Comparison of ENCODE assay signal across 29 cellular contexts in genomic region chr14:101026341-101026740, GRCh38.
"Had no signal": no experiment of that assay in that cellular context is flagged by ENCODE, and none has a peak within 500 bp of the region (broad histone marks: within the 10 kb centered on the region; RNA-seq: fewer than 3 reads in every experiment).

No MANE protein-coding gene starts in this region.

- H3K9me3 ChIP-seq: esophagus squamous epithelium, heart right ventricle, neutrophil, pancreas, prostate gland, stomach, testis, tibial artery had no signal

- H3K4me3 Mint-ChIP-seq: effector memory CD8-positive, alpha-beta T cell; memory B cell; natural killer cell; neural crest cell; stimulated activated effector memory CD8-positive, alpha-beta T cell treated with anti-CD3 and anti-CD28 coated beads, Interleukin-12 subunit alpha, Interleukin-12 subunit beta, amount 100 ng/mL, for 72 hours; type B pancreatic cell had no signal

- DNase-seq: cortex of kidney; effector memory CD8-positive, alpha-beta T cell; erythroblast; esophagus squamous epithelium; foreskin melanocyte; glutamatergic neuron; heart right ventricle; hippocampal formation; natural killer cell; right cardiac atrium; stimulated activated CD4-positive, alpha-beta T cell treated with anti-CD3 and anti-CD28 coated beads, Interleukin-2, amount 100 ng/mL, for 24 hours; stimulated activated CD4-positive, alpha-beta T cell treated with anti-CD3 and anti-CD28 coated beads, Interleukin-4, amount 100 ng/mL, for 24 hours; stimulated activated naive CD4-positive, alpha-beta T cell treated with Interleukin-2 at 50 U/mL for 16 hours; stomach; testis had no signal

- H3K36me3 ChIP-seq: esophagus squamous epithelium, neutrophil, pancreas, prostate gland, stomach, tibial artery had no signal

- H3K27ac Mint-ChIP-seq: effector memory CD8-positive, alpha-beta T cell; memory B cell; natural killer cell; stimulated activated effector memory CD8-positive, alpha-beta T cell treated with anti-CD3 and anti-CD28 coated beads, Interleukin-12 subunit alpha, Interleukin-12 subunit beta, amount 100 ng/mL, for 72 hours; type B pancreatic cell had no signal

- H3K27me3 Mint-ChIP-seq: type B pancreatic cell had no signal

- H3K4me1 ChIP-seq: esophagus squamous epithelium, heart right ventricle, pancreas, prostate gland, stomach, testis, tibial artery had no signal

- FAIRE-seq: endometrium, keratinocyte, pancreas, urothelium cell line had no signal

- H3K4me2 ChIP-seq: smooth muscle cell had no signal

- H3K9me3 Mint-ChIP-seq: effector memory CD8-positive, alpha-beta T cell; memory B cell; natural killer cell; neural crest cell; stimulated activated effector memory CD8-positive, alpha-beta T cell treated with anti-CD3 and anti-CD28 coated beads, Interleukin-12 subunit alpha, Interleukin-12 subunit beta, amount 100 ng/mL, for 72 hours; type B pancreatic cell had no signal

- H3K4me1 Mint-ChIP-seq: memory B cell; natural killer cell; neural crest cell; stimulated activated effector memory CD8-positive, alpha-beta T cell treated with anti-CD3 and anti-CD28 coated beads, Interleukin-12 subunit alpha, Interleukin-12 subunit beta, amount 100 ng/mL, for 72 hours had no signal

- H3K27me3 ChIP-seq: esophagus squamous epithelium, neutrophil, pancreas, testis, tibial artery had no signal

- ATAC-seq: effector memory CD8-positive, alpha-beta T cell; heart right ventricle; left lobe of liver; natural killer cell; pancreas; right cardiac atrium; stimulated activated effector memory CD8-positive, alpha-beta T cell treated with anti-CD3 and anti-CD28 coated beads, Interleukin-12 subunit alpha, Interleukin-12 subunit beta, amount 100 ng/mL, for 72 hours had no signal

- H3K4me3 ChIP-seq: esophagus squamous epithelium, heart right ventricle, lung, pancreas, prostate gland, smooth muscle cell, stomach, testis, tibial artery had no signal

- H3K36me3 Mint-ChIP-seq: memory B cell; natural killer cell; stimulated activated effector memory CD8-positive, alpha-beta T cell treated with anti-CD3 and anti-CD28 coated beads, Interleukin-12 subunit alpha, Interleukin-12 subunit beta, amount 100 ng/mL, for 72 hours; type B pancreatic cell had no signal

- H3K27ac ChIP-seq: esophagus squamous epithelium, heart right ventricle, neutrophil, pancreas, prostate gland, stomach, testis, tibial artery had no signal
